10 cellular contexts compared by ENCODE assay signal in the genomic region with DNA sequence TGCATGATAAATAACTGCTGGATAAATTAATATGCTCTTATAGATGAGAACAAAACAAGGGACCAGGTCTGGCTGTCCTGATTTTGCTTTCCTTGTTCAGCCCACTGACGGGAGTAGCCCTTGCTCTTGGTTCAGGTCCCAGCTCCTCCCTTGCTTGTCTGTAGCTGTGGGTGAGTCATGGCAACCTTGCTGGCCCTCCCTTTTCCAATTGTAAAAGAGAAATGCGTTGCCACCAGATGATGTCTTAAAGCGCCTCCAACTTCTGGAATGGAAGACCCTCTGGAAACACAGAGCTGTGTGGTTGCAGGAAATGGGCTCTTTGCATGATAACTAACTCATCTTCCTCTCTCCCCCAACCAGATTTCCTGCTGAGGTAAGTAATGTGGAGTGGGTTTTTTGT.
DNase-seq lines count a peak whose midpoint lies in the region; ATAC-seq and TF ChIP-seq lines count a peak whose summit lies in the region.
"Had no signal": no experiment of that assay in that cellular context is flagged by ENCODE, and none has a peak within 500 bp of the region (broad histone marks: within the 10 kb centered on the region; RNA-seq: fewer than 3 reads in every experiment).

No MANE protein-coding gene starts in this region.

- DNase-seq in HCEC 1CT = peak; percentile 41
- DNase-seq in OCI-M1 (lab: John Stamatoyannopoulos, UW) = peak; percentile 25
- DNase-seq in erythroblast (lab: John Stamatoyannopoulos, UW) = peak; percentile 37 to 43
- DNase-seq in skeletal muscle cell (ENCODE audit: low read depth) = peak; percentile 29
- DNase-seq: NK-92 treated with Interleukin-12 subunit alpha and Interleukin-12 subunit beta, amount 100 ng/mL, for 24 hours had no signal

- TF ChIP-seq POLR2A in erythroblast (IDR thresholded peaks at IDR 0.05; ENCODE audit: low read length) = no peak

- H3K4me3 ChIP-seq in skeletal muscle cell (ENCODE audit: low read depth, low read length) = no peak overlapping the region
- H3K4me3 ChIP-seq: suprapubic skin had no signal

- ATAC-seq in HG02973 (IDR thresholded peaks at IDR 0.05; ENCODE audit: unreplicated experiment) (no peak), HG03378 (IDR thresholded peaks at IDR 0.05; ENCODE audit: unreplicated experiment) (no peak), HG02610 (IDR thresholded peaks at IDR 0.05; ENCODE audit: unreplicated experiment) (no peak), HG03196 (IDR thresholded peaks at IDR 0.05; ENCODE audit: unreplicated experiment) (no peak)
